19 cellular contexts compared by ENCODE assay signal in the genomic region with DNA sequence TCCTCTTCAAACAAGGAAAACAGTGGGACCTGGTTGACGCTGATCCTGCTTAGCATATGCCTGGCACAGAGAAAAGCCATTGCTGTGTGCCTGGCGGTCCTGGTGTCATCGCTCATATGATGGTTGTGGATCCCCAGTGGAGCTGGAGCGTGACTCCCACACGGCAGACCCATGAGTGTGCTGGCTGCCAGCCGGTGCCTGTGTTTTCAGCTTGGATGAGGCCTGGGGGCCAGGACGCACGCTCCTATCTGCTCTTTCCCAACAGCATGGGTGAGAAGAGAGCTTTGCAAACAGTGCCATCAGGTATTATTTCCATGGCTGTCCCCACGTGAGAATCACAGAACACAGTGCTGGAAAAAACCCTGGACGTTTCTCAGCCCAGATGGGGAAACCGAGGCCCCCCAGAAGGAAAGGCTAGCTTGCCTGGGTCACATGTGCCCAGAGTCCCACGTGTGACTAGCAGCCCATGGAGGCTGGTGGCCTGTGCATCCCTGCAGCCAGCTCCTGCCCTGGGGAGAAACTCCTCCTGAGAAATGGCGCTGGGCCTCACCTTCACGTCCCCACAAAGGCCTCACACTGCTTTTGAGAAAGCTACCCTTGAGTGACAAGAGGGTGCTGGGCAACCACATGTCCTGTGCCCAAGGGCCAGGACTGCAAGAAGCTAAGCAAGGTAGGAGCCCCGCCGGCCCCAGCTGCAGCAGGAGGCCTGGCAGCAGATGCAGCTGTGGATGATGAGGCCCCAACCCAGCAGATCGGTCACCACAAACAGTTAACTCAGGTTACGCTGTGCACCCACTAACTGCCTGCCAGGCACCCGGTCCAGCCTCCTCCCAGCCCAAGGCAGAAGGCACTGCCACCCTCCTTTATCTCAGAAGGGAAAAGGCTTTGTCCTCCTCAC.
"Had no signal": no experiment of that assay in that cellular context is flagged by ENCODE, and none has a peak within 500 bp of the region (broad histone marks: within the 10 kb centered on the region; RNA-seq: fewer than 3 reads in every experiment).

No MANE protein-coding gene starts in this region.

- ATAC-seq: activated T-helper 17 cell treated with anti-CD3 and anti-CD28 coated beads, Interleukin-2, amount 50 U/mL, for 72 hours; foreskin keratinocyte; naive thymus-derived CD8-positive, alpha-beta T cell; stimulated activated memory B cell treated with anti-CD40 and anti-IgM and Interleukin-4, amounts not matched to agents 10 μg/mL and 1 μg/mL and 100 μg/mL, for 72 hours had no signal

- H3K27ac ChIP-seq: epithelial cell of prostate, foreskin keratinocyte, spleen had no signal

- H3K27ac Mint-ChIP-seq: activated B cell treated with CpG ODN at 0.5 μM for 24 hours; activated CD4-positive, alpha-beta memory T cell treated with anti-CD3 and anti-CD28 coated beads, Interleukin-2, amount 10 ng/mL, durations not matched to agents 7 days and 5 days; activated T-helper 17 cell treated with anti-CD3 and anti-CD28 coated beads, Interleukin-2, amount 50 U/mL, for 72 hours; naive thymus-derived CD8-positive, alpha-beta T cell; stimulated activated memory B cell treated with anti-CD40 and anti-IgM and Interleukin-4, amounts not matched to agents 10 μg/mL and 1 μg/mL and 100 μg/mL, for 72 hours; T-helper 2 cell treated with Interferon-gamma antibody and Interleukin-4, amounts not matched to agents 5 μg/mL and 100 μg/mL, for 36 hours had no signal

- H3K36me3 ChIP-seq: spleen had no signal

- H3K9me3 Mint-ChIP-seq: activated B cell treated with CpG ODN at 0.5 μM for 24 hours; stimulated activated memory B cell treated with anti-CD40 and anti-IgM and Interleukin-4, amounts not matched to agents 10 μg/mL and 1 μg/mL and 100 μg/mL, for 72 hours had no signal

- H3K4me3 Mint-ChIP-seq: activated B cell treated with CpG ODN at 0.5 μM for 24 hours; activated CD4-positive, alpha-beta memory T cell treated with anti-CD3 and anti-CD28 coated beads, Interleukin-2, amount 10 ng/mL, durations not matched to agents 7 days and 5 days; activated T-helper 17 cell treated with anti-CD3 and anti-CD28 coated beads, Interleukin-2, amount 50 U/mL, for 72 hours; stimulated activated memory B cell treated with anti-CD40 and anti-IgM and Interleukin-4, amounts not matched to agents 10 μg/mL and 1 μg/mL and 100 μg/mL, for 72 hours; T-helper 2 cell treated with Interferon-gamma antibody and Interleukin-4, amounts not matched to agents 5 μg/mL and 100 μg/mL, for 36 hours had no signal

- DNase-seq: activated B cell treated with CpG ODN at 0.5 μM for 24 hours; activated CD4-positive, alpha-beta memory T cell treated with anti-CD3 and anti-CD28 coated beads, Interleukin-2, amount 10 ng/mL, durations not matched to agents 7 days and 5 days; activated CD4-positive, alpha-beta T cell treated with anti-CD3 and anti-CD28 coated beads for 4 hours; activated naive CD4-positive, alpha-beta T cell treated with Interleukin-2 at 50 U/mL for 16 hours; activated T-cell treated with anti-CD3 and anti-CD28 coated beads, Interleukin-2, amount 50 U/mL, for 1 hour; anterior cingulate cortex; central memory CD4-positive, alpha-beta T cell; dorsolateral prefrontal cortex; foreskin keratinocyte; kidney; mesendoderm; naive thymus-derived CD8-positive, alpha-beta T cell; nucleus accumbens; spleen; stimulated activated CD4-positive, alpha-beta T cell treated with anti-CD3 and anti-CD28 coated beads, Interleukin-4, amount 100 ng/mL, for 4 hours had no signal

- H3K4me3 ChIP-seq: dorsolateral prefrontal cortex had no signal

- H3K4me1 Mint-ChIP-seq: activated T-helper 17 cell treated with anti-CD3 and anti-CD28 coated beads, Interleukin-2, amount 50 U/mL, for 72 hours had no signal

- H3K4me1 ChIP-seq: foreskin keratinocyte had no signal

- H3K36me3 Mint-ChIP-seq: stimulated activated memory B cell treated with anti-CD40 and anti-IgM and Interleukin-4, amounts not matched to agents 10 μg/mL and 1 μg/mL and 100 μg/mL, for 72 hours had no signal
